Comparison of ENCODE assay signal across 8 cellular contexts in the genomic region with DNA sequence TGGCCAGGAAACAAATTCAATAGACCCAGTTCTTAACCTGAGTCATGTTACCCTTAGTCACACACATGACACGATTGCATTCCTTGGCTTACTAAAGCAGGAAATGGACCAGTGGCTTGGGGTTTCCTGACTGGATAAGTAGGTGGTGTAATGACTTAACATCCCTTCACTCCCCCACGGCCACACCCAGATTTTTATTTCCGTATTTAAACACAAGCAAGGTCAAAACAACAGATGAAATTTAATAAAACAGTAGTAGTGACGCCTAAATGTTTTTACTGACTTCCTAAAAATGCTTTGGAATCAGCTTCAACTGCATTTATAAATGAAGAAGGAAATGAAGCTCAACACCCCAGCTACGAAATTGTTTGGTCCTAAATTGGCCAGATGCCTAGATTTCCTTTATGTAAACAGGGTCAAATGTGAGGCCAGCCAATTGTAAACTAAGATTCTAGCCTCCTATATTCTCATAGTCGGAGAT.
DNase-seq lines count a peak whose midpoint lies in the region; TF ChIP-seq lines count a peak whose summit lies in the region.

No MANE protein-coding gene starts in this region.

- H3K4me1 ChIP-seq in thyroid gland, result peaks cover 0 to 14% of the 10 kb centered on the region in 2 donors

- no peaks in the 10 kb centered on the region for H3K27me3 ChIP-seq in kidney epithelial cell (ENCODE audit: control insufficient read depth, insufficient read depth, low read length)
- no peaks in the 10 kb centered on the region for H3K27me3 ChIP-seq in thyroid gland

- intact Hi-C loops in thyroid gland (cut with DNase I), result no loop called here

- H3K36me3 ChIP-seq in kidney epithelial cell (ENCODE audit: control insufficient read depth, insufficient read depth, low read length), result no peaks in the 10 kb centered on the region
- no peaks in the 10 kb centered on the region for H3K36me3 ChIP-seq in thyroid gland

- H3K9me3 ChIP-seq in thyroid gland, result no peaks in the 10 kb centered on the region

- peak; percentile 86 for DNase-seq in Caki2 (ENCODE audit: low read depth)
- peak; percentile 84 for DNase-seq in NCI-H2029 treated with DMSO at 0.1 percent for 48 hours (lab: John Stamatoyannopoulos, UW)
- DNase-seq in amniotic stem cell (lab: John Stamatoyannopoulos, UW), result peak; percentile 90
- DNase-seq in kidney epithelial cell (ENCODE audit: low read depth), result peak; percentile 100
- peak; percentile 20 to 24 for DNase-seq in thyroid gland
- DNase-seq in NCI-H2196 (lab: John Stamatoyannopoulos, UW; ENCODE audit: unreplicated experiment), result no peak
- DNase-seq in effector CD4-positive, alpha-beta T cell, result no peak
- no peak for DNase-seq in activated CD8-positive, alpha-beta memory T cell treated with anti-CD3 and anti-CD28 coated beads for 24 hours

- in situ Hi-C loops in Caki2 (cut with HindIII; ENCODE audit: low pct_unique_long_range_greater_than_20kb, low sequenced_read_pairs), result no loop called here

- no peak for TF ChIP-seq POLR2A in thyroid gland (IDR thresholded peaks at IDR 0.05)

- no peak overlapping the region for H3K4me3 ChIP-seq in kidney epithelial cell (ENCODE audit: low read depth, low read length)
- H3K4me3 ChIP-seq in thyroid gland (replicated peaks in 1 of 3), result no peak overlapping the region

- 50 to 71% methylated on average over 6 of the region's 6 CpGs for WGBS in thyroid gland, 2 donors

- TF ChIP-seq CTCF in kidney epithelial cell (IDR thresholded peaks at IDR 0.05; ENCODE audit: insufficient read depth, low read length, poor library complexity, severe bottlenecking) (no peak), thyroid gland (IDR thresholded peaks at IDR 0.05) (no peak)

- H3K27ac ChIP-seq in thyroid gland, result no peak overlapping the region

Comparison
In these comparisons a context has a peak if more than half of its experiments do, and no peak if none do; other contexts are left out.
1. DNase-seq: peak in Caki2 (single experiment), NCI-H2029 treated with DMSO at 0.1 percent for 48 hours (single experiment), amniotic stem cell (single experiment), kidney epithelial cell (single experiment) and thyroid gland (2 of 2); none in NCI-H2196 (single experiment), effector CD4-positive, alpha-beta T cell (single experiment) and activated CD8-positive, alpha-beta memory T cell treated with anti-CD3 and anti-CD28 coated beads for 24 hours (single experiment).